Comparison of ENCODE assay signal across 27 cellular contexts in the genomic region with DNA sequence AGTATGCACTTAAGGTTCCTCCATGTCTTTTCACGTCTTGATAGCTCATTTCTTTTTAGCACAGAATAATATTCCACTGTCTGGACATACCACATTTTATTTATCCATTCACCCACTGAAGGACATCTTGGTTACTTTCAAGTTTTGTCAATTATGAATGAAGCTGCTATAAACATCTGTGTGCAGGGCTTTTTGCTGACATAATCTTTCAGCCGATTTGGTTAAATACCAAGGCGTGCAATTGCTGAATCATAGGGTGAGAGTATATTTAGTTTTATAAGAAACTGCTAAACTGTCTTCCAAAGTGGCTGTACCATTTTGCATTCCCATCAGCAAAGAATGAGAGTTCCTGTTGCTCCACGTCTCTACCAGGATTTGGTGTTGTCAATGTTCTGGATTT. TPM values are rescaled to one million over a fixed set of nuclear protein-coding genes. Genes with fewer than 3 reads are reported as not detected.
DNase-seq lines count a peak whose midpoint lies in the region; ATAC-seq, FAIRE-seq and TF ChIP-seq lines count a peak whose summit lies in the region.
"Had no signal": no experiment of that assay in that cellular context is flagged by ENCODE, and none has a peak within 500 bp of the region (broad histone marks: within the 10 kb centered on the region; RNA-seq: fewer than 3 reads in every experiment).

No MANE protein-coding gene starts in this region.

- H3K4me1 ChIP-seq in HepG2 (ENCODE audit: insufficient read depth, low read length) (no peaks in the 10 kb centered on the region), right lobe of liver (no peaks in the 10 kb centered on the region), K562 (replicated peaks in 1 of 2; ENCODE audit: control insufficient read depth in 2 of 2, insufficient read depth in 2 of 2, low read length in 2 of 2) (no peaks in the 10 kb centered on the region)
- H3K4me1 ChIP-seq: BE2C, BLaER1 had no signal

- no TSS peak for BruUV-seq in HepG2 (replicated peaks; lab: Mats Ljungman, UMichigan)
- BruUV-seq in K562 (replicated peaks; lab: Mats Ljungman, UMichigan): no TSS peak

- H3K9me3 ChIP-seq in HepG2 (ENCODE audit: low read length): no peaks in the 10 kb centered on the region
- H3K9me3 ChIP-seq in right lobe of liver: no peaks in the 10 kb centered on the region
- H3K9me3 ChIP-seq in K562 (replicated peaks; ENCODE audit: control insufficient read depth, insufficient read depth, low read depth, low read length): no peaks in the 10 kb centered on the region
- H3K9me3 ChIP-seq: BE2C, BLaER1 had no signal

- TF ChIP-seq EP300 in HepG2 (IDR thresholded peaks at IDR 0.05; ENCODE audit: low read depth in 2 of 2, low read length in 2 of 2) (no peak), HepG2 (CRISPR knock-in tag; IDR thresholded peaks at IDR 0.05; ENCODE audit: borderline replicate concordance) (no peak), K562 (IDR thresholded peaks at IDR 0.05; ENCODE audit: low read length) (no peak)

- intact Hi-C loops in HepG2 (cut with micrococcal nuclease; ENCODE audit: unreplicated experiment): no loop called here
- intact Hi-C loops in right lobe of liver (cut with DNase I): no loop called here
- intact Hi-C loops in K562 (cut with micrococcal nuclease): no loop called here
- intact Hi-C loops in left colon (cut with DNase I, micrococcal nuclease): no loop called here

- 73% methylated on average over 4 of the region's 4 CpGs for WGBS in HepG2 (ENCODE audit: low lambda C conversion rate)
- WGBS in right lobe of liver (ENCODE audit: insufficient coverage, low coverage, low lambda C conversion rate, missing lambda C conversion rate): 66% methylated on average over 4 of the region's 4 CpGs
- WGBS in K562 (ENCODE audit: insufficient coverage, low coverage, missing lambda C conversion rate): 16% methylated on average over 4 of the region's 4 CpGs

- no peak for TF ChIP-seq CTCF in HepG2 (CRISPR knock-in tag; IDR thresholded peaks at IDR 0.05)
- TF ChIP-seq CTCF in right lobe of liver (IDR thresholded peaks at IDR 0.05): no peak
- no peak for TF ChIP-seq CTCF in K562 (IDR thresholded peaks at IDR 0.05 in 2 of 3, conservative IDR thresholded peaks at IDR 0.05 in 1 of 3; ENCODE audit: insufficient read depth in 2 of 3, low read depth in 1 of 3, low read length in 3 of 3)
- no peak for TF ChIP-seq CTCF in type B pancreatic cell (conservative IDR thresholded peaks at IDR 0.05)

- H3K4me3 ChIP-seq in HepG2 (replicated peaks in 1 of 3; ENCODE audit: insufficient read depth in 1 of 3, low read depth in 2 of 3, low read length in 3 of 3) (no peak overlapping the region), right lobe of liver (no peak overlapping the region), K562 (no peak overlapping the region)
- H3K4me3 ChIP-seq: BLaER1, GM12878 had no signal

- H3K36me3 Mint-ChIP-seq in type B pancreatic cell: no peaks in the 10 kb centered on the region
- H3K36me3 Mint-ChIP-seq: CD14-positive monocyte had no signal

- H3K27me3 Mint-ChIP-seq in type B pancreatic cell: no peaks in the 10 kb centered on the region
- H3K27me3 Mint-ChIP-seq: CD4-positive, alpha-beta memory T cell; CD4-positive, CD25-positive, alpha-beta regulatory T cell; CD8-positive, alpha-beta memory T cell had no signal

- ATAC-seq in HepG2 (no peak), right lobe of liver (no peak), K562 (no peak), GM18861 (IDR thresholded peaks at IDR 0.05; ENCODE audit: unreplicated experiment) (no peak), left colon (no peak)
- ATAC-seq: GM12878 had no signal

- TF ChIP-seq POLR2A in HepG2 (IDR thresholded peaks at IDR 0.05; ENCODE audit: insufficient read depth in 1 of 2, low read depth in 2 of 2, low read length in 2 of 2): no peak
- TF ChIP-seq POLR2A in right lobe of liver (IDR thresholded peaks at IDR 0.05): no peak
- no peak for TF ChIP-seq POLR2A in K562 (conservative IDR thresholded peaks at IDR 0.05)

- no peaks in the 10 kb centered on the region for H3K79me2 ChIP-seq in HepG2 (ENCODE audit: insufficient read depth, low read length)
- H3K79me2 ChIP-seq in K562 (ENCODE audit: control insufficient read depth, insufficient read depth, low read length): no peaks in the 10 kb centered on the region

- DNase-seq in HepG2 (ENCODE audit: low spot score): no peak
- DNase-seq in right lobe of liver: no peak
- DNase-seq in K562 (ENCODE audit: extremely low read depth in 1 of 4, low spot score in 3 of 4): no peak
- no peak for DNase-seq in type B pancreatic cell (ENCODE audit: extremely low spot score, unreplicated experiment)
- DNase-seq in left colon: no peak
- DNase-seq: 8988T; ACHN; BE2C; C1 segment of cervical spinal cord; CD4-positive, alpha-beta memory T cell; CD4-positive, CD25-positive, alpha-beta regulatory T cell; CD8-positive, alpha-beta memory T cell; COR-L47; DMS 273 treated with DMSO at 0.1 percent for 48 hours; DMS153; DMS53; DMS79; DND-41; EL; GDM1 had no signal

- in situ Hi-C loops in HepG2 (cut with HindIII; ENCODE audit: extremely low pct_ligation_motif_present, low pct_unique_long_range_greater_than_20kb): no loop called here
- in situ Hi-C loops in K562 (cut with MboI): no loop called here

- H3K36me3 ChIP-seq in HepG2 (replicated peaks in 1 of 2; ENCODE audit: control insufficient read depth in 1 of 2, insufficient read depth in 2 of 2, low read length in 2 of 2) (no peaks in the 10 kb centered on the region), right lobe of liver (no peaks in the 10 kb centered on the region), K562 (ENCODE audit: control insufficient read depth, insufficient read depth, low read length) (no peaks in the 10 kb centered on the region)
- H3K36me3 ChIP-seq: BE2C, BLaER1 had no signal

- H2AFZ ChIP-seq in HepG2 (ENCODE audit: low read length) (no peak overlapping the region), K562 (ENCODE audit: low read depth, low read length) (no peak overlapping the region)

- CTCF ChIA-PET in HepG2 (lab: Yijun Ruan, JAX; ENCODE audit: low intra/inter-chr PET ratio, low total read pairs) (no interaction called here), K562 (lab: Yijun Ruan, JAX; ENCODE audit: low intra/inter-chr PET ratio) (no interaction called here)

- peak overlapping the region; percentile 18 for H3K27ac Mint-ChIP-seq in type B pancreatic cell
- H3K27ac Mint-ChIP-seq: CD14-positive monocyte; CD4-positive, alpha-beta memory T cell had no signal

- H3K4me3 Mint-ChIP-seq in type B pancreatic cell: no peak overlapping the region
- H3K4me3 Mint-ChIP-seq: CD14-positive monocyte; CD4-positive, alpha-beta memory T cell; CD4-positive, CD25-positive, alpha-beta regulatory T cell; CD8-positive, alpha-beta memory T cell had no signal

- no peak for FAIRE-seq in HepG2 (lab: Jason Lieb, UNC)
- FAIRE-seq in K562 (lab: Jason Lieb, UNC): no peak
- FAIRE-seq: A204.1, GM12878, GM12892, GM18507 had no signal

- H3K4me1 Mint-ChIP-seq in type B pancreatic cell (ENCODE audit: unreplicated experiment): no peaks in the 10 kb centered on the region

- peaks cover 13% of the 10 kb centered on the region for H3K9me3 Mint-ChIP-seq in type B pancreatic cell
- H3K9me3 Mint-ChIP-seq: CD4-positive, alpha-beta memory T cell; CD8-positive, alpha-beta memory T cell had no signal

- H3K27me3 ChIP-seq in HepG2 (ENCODE audit: control insufficient read depth in 1 of 2, insufficient read depth in 2 of 2, low read length in 2 of 2): no peaks in the 10 kb centered on the region
- no peaks in the 10 kb centered on the region for H3K27me3 ChIP-seq in right lobe of liver
- H3K27me3 ChIP-seq in K562 (ENCODE audit: control insufficient read depth in 2 of 2, insufficient read depth in 2 of 2, low read length in 2 of 2): no peaks in the 10 kb centered on the region
- H3K27me3 ChIP-seq: BE2C, BLaER1 had no signal

- H3K9ac ChIP-seq in HepG2 (ENCODE audit: insufficient read depth, low read depth, low read length) (no peak overlapping the region), K562 (ENCODE audit: insufficient read depth in 1 of 2, low read depth in 2 of 2, low read length in 2 of 2) (no peak overlapping the region)
- H3K9ac ChIP-seq: BLaER1 had no signal

- TF ChIP-seq RAD21 in HepG2 (CRISPR knock-in tag; IDR thresholded peaks at IDR 0.05): no peak
- no peak for TF ChIP-seq RAD21 in K562 (CRISPR knock-in tag; conservative IDR thresholded peaks at IDR 0.05 in 1 of 2, IDR thresholded peaks at IDR 0.05 in 1 of 2)

- H3K4me2 ChIP-seq in HepG2 (ENCODE audit: low read depth, low read length): no peak overlapping the region
- no peak overlapping the region for H3K4me2 ChIP-seq in K562 (ENCODE audit: insufficient read depth, low read length)
- H3K4me2 ChIP-seq: BLaER1 had no signal

- no peaks in the 10 kb centered on the region for H3K9me1 ChIP-seq in K562 (ENCODE audit: control insufficient read depth, insufficient read depth, low read length)

- POLR2A ChIA-PET in HepG2 (lab: Yijun Ruan, JAX) (no interaction called here), K562 (lab: Yijun Ruan, JAX) (no interaction called here)

- no peak overlapping the region for H3K27ac ChIP-seq in HepG2 (ENCODE audit: extremely low read length, insufficient read depth, low read length)
- H3K27ac ChIP-seq in right lobe of liver: no peak overlapping the region
- H3K27ac ChIP-seq in K562 (ENCODE audit: extremely low read depth, low read depth, low read length): no peak overlapping the region
- H3K27ac ChIP-seq: BLaER1 had no signal

- no peaks in the 10 kb centered on the region for H4K20me1 ChIP-seq in HepG2 (ENCODE audit: insufficient read depth, low read length)
- no peaks in the 10 kb centered on the region for H4K20me1 ChIP-seq in K562 (replicated peaks; ENCODE audit: control insufficient read depth, insufficient read depth, low read length)
- H4K20me1 ChIP-seq: BLaER1 had no signal

RNA-seq across cellular contexts. Expression of gene PHACTR2, which starts 44.9 kb away (rescaled TPM):
- total RNA-seq in HepG2 (2016; rRNA removed; fragmentation: Illumina TruSeq; extraction: Trizol) (28.2 and 39.1 TPM in 2 replicates), right lobe of liver (10 to 100 TPM; 14.0 to 62.7 (median 20.9) TPM), K562 (2014; rRNA removed) (29.4 and 38.1 TPM in 2 replicates), K562 (2014; rRNA removed; fragmentation: Illumina TruSeq; extraction: Trizol) (46.5 and 55.7 TPM in 2 replicates), K562 (2015; rRNA removed; fragmentation: Illumina TruSeq; extraction: Trizol) (45.7 and 52.5 TPM in 2 replicates), K562 (2021) (36.2 and 44.2 TPM in 2 replicates), type B pancreatic cell (ENCODE audit: low replicate concordance) (59.2 and 69.9 TPM in 2 replicates), left colon (10 to 100 TPM; 50.3 to 54.4 TPM)
- total RNA-seq in HepG2 (2016; cell fraction: cytosol; rRNA removed; fragmentation: Illumina TruSeq; extraction: Trizol; ENCODE audit: low read depth): 14.4 and 16.0 TPM in 2 replicates
- 28.7 and 34.3 TPM in 2 replicates for total RNA-seq in HepG2 (2016; cell fraction: insoluble cytoplasmic fraction; rRNA removed; fragmentation: Illumina TruSeq; extraction: Trizol)
- total RNA-seq in HepG2 (2016; cell fraction: membrane; rRNA removed; fragmentation: Illumina TruSeq; extraction: Trizol): 29.1 and 31.7 TPM in 2 replicates
- 27.6 and 29.4 TPM in 2 replicates for total RNA-seq in HepG2 (2016; cell fraction: nucleus; rRNA removed; fragmentation: Illumina TruSeq; extraction: Trizol)
- polyA plus RNA-seq in HepG2 (2011; rRNA removed) (8.4 and 11.3 TPM in 2 replicates), K562 (2011; rRNA removed) (13.0 and 16.1 TPM in 2 replicates), K562 (2014; fragmentation: Illumina TruSeq; extraction: Trizol) (19.5 and 22.9 TPM in 2 replicates), K562 (2014; fragmentation: Nextera tagmentation; extraction: Ambion mirVana) (10 to 100 TPM in 1 of 2 experiments, 1 to 10 TPM in 1; 5.3 to 13.9 TPM), K562 (2014; rRNA removed) (13.2 and 15.1 TPM in 2 replicates)
- polyA plus RNA-seq in HepG2 (2011; cell fraction: cytosol; rRNA removed): 7.5 and 8.1 TPM in 2 replicates
- polyA plus RNA-seq in HepG2 (2011; cell fraction: nucleus; rRNA removed): 6.0 and 7.3 TPM in 2 replicates
- 6.6 and 11.5 TPM in 2 replicates for polyA plus RNA-seq in HepG2 (2012)
- polyA plus RNA-seq in HepG2 (2016; cell fraction: cytosol; fragmentation: Illumina TruSeq; extraction: Trizol; ENCODE audit: low read depth): 8.4 and 10.1 TPM in 2 replicates
- 14.6 and 15.0 TPM in 2 replicates for polyA plus RNA-seq in HepG2 (2016; cell fraction: insoluble cytoplasmic fraction; fragmentation: Illumina TruSeq; extraction: Trizol; ENCODE audit: low read depth)
- polyA plus RNA-seq in HepG2 (2016; cell fraction: membrane; fragmentation: Illumina TruSeq; extraction: Trizol; ENCODE audit: low read depth): 9.6 and 11.2 TPM in 2 replicates
- 12.7 and 13.6 TPM in 2 replicates for polyA plus RNA-seq in HepG2 (2016; cell fraction: nucleus; fragmentation: Illumina TruSeq; extraction: Trizol; ENCODE audit: insufficient read depth, low read depth)
- polyA minus RNA-seq in HepG2 (2011; rRNA and poly(A)+ RNA removed; ENCODE audit: low replicate concordance): 13.8 and 29.8 TPM in 2 replicates
- polyA minus RNA-seq in HepG2 (2011; cell fraction: cytosol; rRNA and poly(A)+ RNA removed): 17.3 and 19.4 TPM in 2 replicates
- 29.9 and 31.0 TPM in 2 replicates for polyA minus RNA-seq in HepG2 (2011; cell fraction: nucleus; rRNA and poly(A)+ RNA removed)
- 15.0 and 25.0 TPM in 2 replicates for total RNA-seq in K562 (2011; cell fraction: chromatin; rRNA removed; ENCODE audit: low replicate concordance)
- 4.7 and 5.4 TPM in 2 replicates for total RNA-seq in K562 (2011; cell fraction: nucleolus; rRNA removed)
- 9.0 and 17.7 TPM in 2 replicates for total RNA-seq in K562 (2011; cell fraction: nucleoplasm; rRNA removed)
- 5.8 and 7.4 TPM in 2 replicates for polyA plus RNA-seq in K562 (2011; cell fraction: cytosol; rRNA removed)
- 6.8 and 8.9 TPM in 2 replicates for polyA plus RNA-seq in K562 (2011; cell fraction: nucleus; rRNA removed)
- polyA plus RNA-seq in K562 (2012): 9.5 and 14.3 TPM in 2 replicates
- polyA minus RNA-seq in K562 (2011; rRNA and poly(A)+ RNA removed): 36.8 and 42.7 TPM in 2 replicates
- polyA minus RNA-seq in K562 (2011; cell fraction: cytosol; rRNA and poly(A)+ RNA removed): 18.4 and 22.6 TPM in 2 replicates
- polyA minus RNA-seq in K562 (2011; cell fraction: nucleus; rRNA and poly(A)+ RNA removed): 12.5 and 31.9 TPM in 2 replicates

Comparison
In these comparisons a context has a peak if more than half of its experiments do, and no peak if none do; other contexts are left out.
1. Of the 241 proteins assayed by ChIP-seq in both HepG2 and K562: peak only in HepG2: MAFF and MAFK; only in K562: none; in both: none; in neither: 239.